Comparison of ENCODE assay signal across 24 cellular contexts in the genomic region with DNA sequence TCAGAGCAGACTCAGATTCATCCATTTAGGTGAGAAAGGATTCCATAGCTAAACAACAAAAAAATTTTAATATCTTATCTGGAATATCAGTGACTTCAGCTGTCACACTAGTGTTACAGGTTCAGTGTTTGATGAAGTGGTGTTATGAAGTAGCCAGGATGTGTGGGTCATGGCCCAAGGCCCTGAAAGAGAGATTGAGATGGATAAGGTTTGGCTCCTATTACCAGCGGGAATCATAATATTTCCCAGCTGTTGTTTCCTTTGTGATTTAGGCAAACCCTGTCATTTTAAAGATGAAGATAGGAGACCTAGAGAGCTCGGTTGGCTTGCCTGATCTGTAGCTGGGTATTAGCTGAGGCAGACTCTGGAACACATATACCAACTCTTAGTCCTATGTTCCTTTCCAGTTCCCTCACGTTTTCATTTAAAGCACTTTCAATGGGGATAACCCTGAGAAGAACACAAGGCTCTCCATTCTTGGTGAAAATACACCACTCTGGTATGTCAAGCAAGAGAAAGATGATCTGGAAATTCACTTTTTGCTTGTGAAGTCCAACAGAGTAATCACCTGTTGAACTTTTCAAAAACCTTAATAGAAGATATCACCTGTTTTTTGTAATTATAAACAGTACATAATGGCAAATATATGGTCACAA. TPM values are rescaled to one million over a fixed set of nuclear protein-coding genes. Genes with fewer than 3 reads are reported as not detected.
DNase-seq lines count a peak whose midpoint lies in the region; ATAC-seq and TF ChIP-seq lines count a peak whose summit lies in the region.
"Had no signal": no experiment of that assay in that cellular context is flagged by ENCODE, and none has a peak within 500 bp of the region (broad histone marks: within the 10 kb centered on the region; RNA-seq: fewer than 3 reads in every experiment).

No MANE protein-coding gene starts in this region.

- H3K9me3 ChIP-seq in HEK293 (ENCODE audit: control insufficient read depth, insufficient read depth, low read depth, low read length) (no peaks in the 10 kb centered on the region), SK-N-SH (no peaks in the 10 kb centered on the region), trophoblast cell (ENCODE audit: insufficient read depth, low read depth, low read length) (peaks cover 1% of the 10 kb centered on the region)
- H3K9me3 ChIP-seq: BE2C, BLaER1 had no signal

- no peak overlapping the region for H3K23ac ChIP-seq in trophoblast cell (ENCODE audit: low read length)

- POLR2A ChIA-PET in HEK293 (lab: Yijun Ruan, JAX) = no interaction called here
- POLR2A ChIA-PET in SK-N-SH (lab: Yijun Ruan, JAX) = interaction anchor here (1.1 kb wide), 1 partner anchor 54 kb away, joined by 4 read pairs; no protein-coding TSS in a partner anchor

- H3K27me3 Mint-ChIP-seq in chondrocyte (ENCODE audit: low read depth) = peaks cover 17% of the 10 kb centered on the region

- no peak overlapping the region for H4K91ac ChIP-seq in trophoblast cell (ENCODE audit: low read depth, low read length)

- H2AK5ac ChIP-seq in trophoblast cell (ENCODE audit: low read length) = no peak overlapping the region

- ATAC-seq in GM21576 (IDR thresholded peaks at IDR 0.05; ENCODE audit: unreplicated experiment) = no peak
- ATAC-seq: GM12878 had no signal

- no peaks in the 10 kb centered on the region for H3K9me3 Mint-ChIP-seq in chondrocyte (ENCODE audit: low read depth)
- H3K9me3 Mint-ChIP-seq: CD4-positive, alpha-beta memory T cell; CD8-positive, alpha-beta memory T cell had no signal

- DNase-seq in SK-N-SH (peak; percentile 49), trophoblast cell (peak; percentile 21 to 52), chondrocyte (ENCODE audit: low spot score) (no peak)
- DNase-seq: 8988T; ACHN; BE2C; C1 segment of cervical spinal cord; CD4-positive, alpha-beta memory T cell; CD4-positive, CD25-positive, alpha-beta regulatory T cell; CD8-positive, alpha-beta memory T cell; COR-L47; DMS 273 treated with DMSO at 0.1 percent for 48 hours; DMS153; DMS53; DMS79; DND-41; EL; GDM1 had no signal

- H3K9ac ChIP-seq in SK-N-SH (no peak overlapping the region), trophoblast cell (ENCODE audit: low read length) (no peak overlapping the region)
- H3K9ac ChIP-seq: BLaER1 had no signal

- no peaks in the 10 kb centered on the region for H4K20me1 ChIP-seq in SK-N-SH (ENCODE audit: insufficient read depth)
- H4K20me1 ChIP-seq: BLaER1 had no signal

- H3K79me2 ChIP-seq in SK-N-SH (ENCODE audit: insufficient read depth) (no peaks in the 10 kb centered on the region), trophoblast cell (ENCODE audit: control insufficient read depth, insufficient read depth, low read length, poor library complexity) (peaks cover 1% of the 10 kb centered on the region)

- H3K4me3 Mint-ChIP-seq in chondrocyte (ENCODE audit: unreplicated experiment) = no peak overlapping the region
- H3K4me3 Mint-ChIP-seq: CD4-positive, alpha-beta memory T cell; CD8-positive, alpha-beta memory T cell had no signal

- peak; percentile 11; the same call in 1 of the 2 replicates for TF ChIP-seq RAD21 in SK-N-SH (IDR thresholded peaks at IDR 0.05; ENCODE audit: low read length)

- no peak overlapping the region for H3K27ac ChIP-seq in HEK293 (ENCODE audit: extremely low read depth, low read depth, low read length)
- H3K27ac ChIP-seq in SK-N-SH (ENCODE audit: low read depth in 2 of 2, low read length in 1 of 2) = peak overlapping the region in 1 of 2 experiments; percentile 81; a peak in 2 of 4 replicates
- no peak overlapping the region for H3K27ac ChIP-seq in trophoblast cell (ENCODE audit: low read depth, low read length)
- H3K27ac ChIP-seq: BLaER1 had no signal

- H3K4me2 ChIP-seq in SK-N-SH (no peak overlapping the region), trophoblast cell (ENCODE audit: low read length) (no peak overlapping the region)
- H3K4me2 ChIP-seq: BLaER1 had no signal

- no peak overlapping the region for H3K14ac ChIP-seq in trophoblast cell (ENCODE audit: low read length)

- H4K8ac ChIP-seq in trophoblast cell (ENCODE audit: low read depth, low read length) = no peak overlapping the region

- 8% methylated on average over 3 of the region's 3 CpGs for WGBS in SK-N-SH (ENCODE audit: low lambda C conversion rate)
- WGBS in trophoblast cell (ENCODE audit: extremely low coverage, insufficient coverage, insufficient read length) = no CpG with 5 or more reads among the region's 3 CpGs

- no peak overlapping the region for H2BK12ac ChIP-seq in trophoblast cell (ENCODE audit: low read length)

- H3K4ac ChIP-seq in trophoblast cell (ENCODE audit: low read depth, low read length) = no peak overlapping the region

- H3K4me3 ChIP-seq in HEK293 (ENCODE audit: low read depth, low read length) (no peak overlapping the region), SK-N-SH (ENCODE audit: low read depth in 2 of 2, low read length in 1 of 2) (no peak overlapping the region), trophoblast cell (ENCODE audit: low read depth, low read length) (no peak overlapping the region)
- H3K4me3 ChIP-seq: BLaER1, GM12878 had no signal

- no peak overlapping the region for H2BK5ac ChIP-seq in trophoblast cell (ENCODE audit: low read depth, low read length, poor library complexity)

- H3K4me1 ChIP-seq in HEK293 (ENCODE audit: control insufficient read depth, insufficient read depth, low read length) (no peaks in the 10 kb centered on the region), SK-N-SH (ENCODE audit: control insufficient read depth in 1 of 2, insufficient read depth in 2 of 2, low read depth in 1 of 2, low read length in 1 of 2) (peaks cover 0 to 35% of the 10 kb centered on the region in 2 experiments; a peak in 2 of 4 replicates), trophoblast cell (ENCODE audit: control insufficient read depth in 1 of 2, insufficient read depth in 2 of 2, low read length in 2 of 2) (no peaks in the 10 kb centered on the region)
- H3K4me1 ChIP-seq: BE2C, BLaER1 had no signal

- no peak overlapping the region for H2BK120ac ChIP-seq in trophoblast cell (ENCODE audit: insufficient read depth, low read length, poor library complexity)

- H3F3A ChIP-seq in SK-N-SH (replicated peaks; ENCODE audit: insufficient read depth) = no peaks in the 10 kb centered on the region

- H3K27me3 ChIP-seq in SK-N-SH (ENCODE audit: insufficient read depth) (no peaks in the 10 kb centered on the region), trophoblast cell (ENCODE audit: insufficient read depth, low read length) (no peaks in the 10 kb centered on the region)
- H3K27me3 ChIP-seq: BE2C, BLaER1 had no signal

- H4K12ac ChIP-seq in trophoblast cell (ENCODE audit: low read depth, low read length) = no peak overlapping the region

- H2AFZ ChIP-seq in SK-N-SH (ENCODE audit: low read depth) (no peak overlapping the region), trophoblast cell (ENCODE audit: insufficient read depth, low read length, poor library complexity) (no peak overlapping the region)

- H3K79me1 ChIP-seq in trophoblast cell (ENCODE audit: low read length) = no peaks in the 10 kb centered on the region

- no peak overlapping the region for H3K27ac Mint-ChIP-seq in chondrocyte (ENCODE audit: unreplicated experiment)
- H3K27ac Mint-ChIP-seq: CD14-positive monocyte; CD4-positive, CD25-positive, alpha-beta regulatory T cell; CD8-positive, alpha-beta memory T cell had no signal

- CTCF ChIA-PET in HEK293 (lab: Yijun Ruan, JAX) = interaction anchor here (0.5 to 1.3 kb wide), 2 partner anchors 11 to 37 kb away, joined by 3 to 6 read pairs; no protein-coding TSS in a partner anchor
- CTCF ChIA-PET in SK-N-SH (lab: Yijun Ruan, JAX) = interaction anchor here (0.8 to 1.7 kb wide), 6 partner anchors 8 to 403 kb away, joined by 4 to 11 read pairs (median 4); no protein-coding TSS in a partner anchor

- no peaks in the 10 kb centered on the region for H3K36me3 Mint-ChIP-seq in chondrocyte (ENCODE audit: low read depth)
- H3K36me3 Mint-ChIP-seq: CD14-positive monocyte; CD4-positive, alpha-beta memory T cell; CD4-positive, CD25-positive, alpha-beta regulatory T cell; CD8-positive, alpha-beta memory T cell had no signal

- TF ChIP-seq CTCF in HEK293 (tag by site-specific recombination; IDR thresholded peaks at IDR 0.05) (no peak), SK-N-SH (IDR thresholded peaks at IDR 0.05) (no peak), chondrocyte (IDR thresholded peaks at IDR 0.05) (no peak)

- H3K18ac ChIP-seq in trophoblast cell (ENCODE audit: low read length) = no peak overlapping the region

- H3K9me2 ChIP-seq in SK-N-SH = no peaks in the 10 kb centered on the region

- H3K4me1 Mint-ChIP-seq in chondrocyte (ENCODE audit: low read depth) = no peaks in the 10 kb centered on the region
- H3K4me1 Mint-ChIP-seq: CD14-positive monocyte; CD4-positive, alpha-beta memory T cell; CD8-positive, alpha-beta memory T cell had no signal

- peak in 1 of 2 experiments; percentile 91; a peak in 2 of 4 replicates for TF ChIP-seq EP300 in SK-N-SH (IDR thresholded peaks at IDR 0.05; ENCODE audit: borderline replicate concordance in 1 of 2, low read depth in 1 of 2, low read length in 1 of 2)

- H3K36me3 ChIP-seq in HEK293 (ENCODE audit: control insufficient read depth in 2 of 2, insufficient read depth in 1 of 2, low read length in 2 of 2) (no peaks in the 10 kb centered on the region), SK-N-SH (replicated peaks in 1 of 2; ENCODE audit: control insufficient read depth in 1 of 2, insufficient read depth in 2 of 2, low read length in 1 of 2) (peaks cover 0 to 2% of the 10 kb centered on the region in 2 experiments), trophoblast cell (ENCODE audit: control insufficient read depth in 1 of 2, insufficient read depth in 2 of 2, low read length in 2 of 2) (no peaks in the 10 kb centered on the region)
- H3K36me3 ChIP-seq: BE2C, BLaER1 had no signal

TF ChIP-seq in HEK293, 187 proteins besides CTCF, POLR2A, EP300 and RAD21:
- no peak for TF ChIP-seq PRDM1 (tag by site-specific recombination; IDR thresholded peaks at IDR 0.05)
- 0 out of 2 replicates have a peak, but pooled peaks have one; percentile 44 for TF ChIP-seq SCRT2 (tag by site-specific recombination; IDR thresholded peaks at IDR 0.05)

TF ChIP-seq in SK-N-SH, 30 proteins besides CTCF, POLR2A, EP300 and RAD21 (continues in another document):
- peak; percentile 38; the same call in 1 of the 2 replicates for TF ChIP-seq FOXJ3 (CRISPR knock-in tag; IDR thresholded peaks at IDR 0.05)
- TF ChIP-seq GATA2 (CRISPR knock-in tag; IDR thresholded peaks at IDR 0.05) = peak; percentile 91
- no peak for TF ChIP-seq SMC3 (IDR thresholded peaks at IDR 0.05; ENCODE audit: low read depth, low read length)
- TF ChIP-seq ELF1 (IDR thresholded peaks at IDR 0.05) = no peak

RNA-seq across cellular contexts. Expression of a gene that starts 54.8 kb away (rescaled TPM):
- polyA plus RNA-seq in SK-N-SH (2012; rRNA removed) = 0.05 and 0.13 TPM in 2 replicates
- polyA plus RNA-seq in SK-N-SH (2012; cell fraction: cytosol; rRNA removed) = 0.14 and 0.30 TPM in 2 replicates
- 0.13 and 0.23 TPM in 2 replicates for polyA plus RNA-seq in SK-N-SH (2012; cell fraction: nucleus; rRNA removed)
- 0.08 and 0.10 TPM in 2 replicates for polyA plus RNA-seq in trophoblast cell (2013)
- 0.02 TPM in 1 of 3 replicates, not detected in the others for total RNA-seq in chondrocyte
- total RNA-seq: CD4-positive, alpha-beta memory T cell; CD8-positive, alpha-beta memory T cell had no signal
- polyA plus RNA-seq: AG04450; CD8-positive, alpha-beta memory T cell had no signal
